Comparison of ENCODE assay signal across 15 cellular contexts in genomic region chr19:49871349-49871985, GRCh38. TPM values are rescaled to one million over a fixed set of nuclear protein-coding genes. Genes with fewer than 3 reads are reported as not detected.
DNase-seq lines count a peak whose midpoint lies in the region; ATAC-seq and TF ChIP-seq lines count a peak whose summit lies in the region.
"Had no signal": no experiment of that assay in that cellular context is flagged by ENCODE, and none has a peak within 500 bp of the region (broad histone marks: within the 10 kb centered on the region; RNA-seq: fewer than 3 reads in every experiment).

No MANE protein-coding gene starts in this region.

- peaks cover 2 to 9% of the 10 kb centered on the region in 2 donors for H3K36me3 ChIP-seq in neuronal stem cell (replicated peaks in 1 of 2; ENCODE audit: control insufficient read depth in 2 of 2, insufficient read depth in 2 of 2, low read length in 2 of 2)

- intact Hi-C loops in CD4-positive, alpha-beta T cell (cut with DNase I, micrococcal nuclease) = loop anchor here in 1 of 2 experiments (10.0 kb wide), 1 partner anchor 1237 kb away; the partner anchor contains the start of gene DBP

- H3K4me3 ChIP-seq in neuronal stem cell (ENCODE audit: low read length in 2 of 2) = no peak overlapping the region
- H3K4me3 ChIP-seq: left lung had no signal

- H3K79me1 ChIP-seq in neuronal stem cell (ENCODE audit: low read depth, low read length) = peaks cover 10% of the 10 kb centered on the region

- H4K91ac ChIP-seq in neuronal stem cell (ENCODE audit: low read depth, low read length, poor library complexity) = no peak overlapping the region

- peak overlapping the region; percentile 40 for H3K27ac Mint-ChIP-seq in CD4-positive, alpha-beta T cell
- H3K27ac Mint-ChIP-seq in HFFc6 = peak overlapping the region; percentile 72
- no peak overlapping the region for H3K27ac Mint-ChIP-seq in central memory CD8-positive, alpha-beta T cell (ENCODE audit: low read depth)
- H3K27ac Mint-ChIP-seq: activated naive CD8-positive, alpha-beta T cell treated with anti-CD3 and anti-CD28 coated beads for 36 hours had no signal

- no peak for TF ChIP-seq CTCF in CD4-positive, alpha-beta T cell (IDR thresholded peaks at IDR 0.05)
- TF ChIP-seq CTCF in HFFc6 (IDR thresholded peaks at IDR 0.05) = no peak

- H3K14ac ChIP-seq in neuronal stem cell (ENCODE audit: low read length) = no peak overlapping the region

- no peaks in the 10 kb centered on the region for H3K27me3 ChIP-seq in CD4-positive, alpha-beta T cell (ENCODE audit: control insufficient read depth, insufficient read depth, low read length)
- H3K27me3 ChIP-seq in neuronal stem cell (ENCODE audit: control insufficient read depth in 3 of 3, insufficient read depth in 3 of 3, low read depth in 1 of 3, low read length in 3 of 3) = no peaks in the 10 kb centered on the region
- H3K27me3 ChIP-seq: left lung had no signal

- no peak overlapping the region for H3K18ac ChIP-seq in neuronal stem cell (ENCODE audit: low read length)

- peaks cover 31% of the 10 kb centered on the region for H3K4me1 Mint-ChIP-seq in CD4-positive, alpha-beta T cell (ENCODE audit: low read depth)
- H3K4me1 Mint-ChIP-seq in HFFc6 (ENCODE audit: low read depth) = peaks cover 38% of the 10 kb centered on the region
- H3K4me1 Mint-ChIP-seq in central memory CD8-positive, alpha-beta T cell = peaks cover 40% of the 10 kb centered on the region

- ATAC-seq in CD4-positive, alpha-beta T cell (ENCODE audit: poor library complexity) = no peak
- no peak for ATAC-seq in central memory CD8-positive, alpha-beta T cell (replicated peaks; ENCODE audit: extremely low read depth, poor library complexity, severe bottlenecking)
- ATAC-seq in GM19455 (IDR thresholded peaks at IDR 0.05; ENCODE audit: unreplicated experiment) = no peak
- no peak for ATAC-seq in HG02970 (IDR thresholded peaks at IDR 0.05; ENCODE audit: low FRiP score, unreplicated experiment)
- ATAC-seq: left lung had no signal

- no peak overlapping the region for H3K4me2 ChIP-seq in neuronal stem cell (ENCODE audit: insufficient read depth, low read length, poor library complexity, severe bottlenecking)

- no peaks in the 10 kb centered on the region for H3K27me3 Mint-ChIP-seq in CD4-positive, alpha-beta T cell
- H3K27me3 Mint-ChIP-seq in HFFc6 (ENCODE audit: insufficient read depth) = peaks cover 6% of the 10 kb centered on the region
- no peaks in the 10 kb centered on the region for H3K27me3 Mint-ChIP-seq in central memory CD8-positive, alpha-beta T cell
- H3K27me3 Mint-ChIP-seq: activated naive CD8-positive, alpha-beta T cell treated with anti-CD3 and anti-CD28 coated beads for 36 hours had no signal

- H3K4me1 ChIP-seq in neuronal stem cell (ENCODE audit: control insufficient read depth in 2 of 2, insufficient read depth in 1 of 2, low read depth in 1 of 2, low read length in 2 of 2) = peaks cover 15 to 16% of the 10 kb centered on the region in 2 donors

- H3K27ac ChIP-seq in CD4-positive, alpha-beta T cell (ENCODE audit: low read depth, low read length) = no peak overlapping the region
- no peak overlapping the region for H3K27ac ChIP-seq in neuronal stem cell (replicated peaks; ENCODE audit: low read length)
- H3K27ac ChIP-seq: left lung had no signal

- peak overlapping the region; percentile 60 for H2BK15ac ChIP-seq in neuronal stem cell (ENCODE audit: low read length)

- H3K9ac ChIP-seq in neuronal stem cell (ENCODE audit: low read depth, low read length, poor library complexity) = peak overlapping the region; percentile 13
- H3K9ac ChIP-seq: SK-N-SH had no signal

- CTCF ChIA-PET in CD4-positive, alpha-beta T cell (lab: Charles Lee) = no interaction called here

- WGBS in neuronal stem cell (ENCODE audit: extremely low coverage in 2 of 2, insufficient read length in 2 of 2, insufficient replicate concordance in 1 of 2), 2 donors = no CpG with 5 or more reads among the region's 17 CpGs

- H2AK5ac ChIP-seq in neuronal stem cell (ENCODE audit: low read depth, low read length) = peak overlapping the region; percentile 99

- no peaks in the 10 kb centered on the region for H3K9me3 ChIP-seq in CD4-positive, alpha-beta T cell (ENCODE audit: control insufficient read depth, low read length)
- H3K9me3 ChIP-seq in neuronal stem cell (replicated peaks in 1 of 2; ENCODE audit: control insufficient read depth in 2 of 2, insufficient read depth in 1 of 2, low read depth in 1 of 2, low read length in 2 of 2) = no peaks in the 10 kb centered on the region
- H3K9me3 ChIP-seq: left lung, SK-N-SH had no signal

- H3K4me3 Mint-ChIP-seq in CD4-positive, alpha-beta T cell = peak overlapping the region; percentile 78
- no peak overlapping the region for H3K4me3 Mint-ChIP-seq in HFFc6
- peak overlapping the region; percentile 13 for H3K4me3 Mint-ChIP-seq in central memory CD8-positive, alpha-beta T cell
- H3K4me3 Mint-ChIP-seq: activated naive CD8-positive, alpha-beta T cell treated with anti-CD3 and anti-CD28 coated beads for 36 hours; CD14-positive monocyte had no signal

- H3K9me3 Mint-ChIP-seq in CD4-positive, alpha-beta T cell = no peaks in the 10 kb centered on the region
- H3K9me3 Mint-ChIP-seq in HFFc6 = no peaks in the 10 kb centered on the region
- H3K9me3 Mint-ChIP-seq in central memory CD8-positive, alpha-beta T cell = no peaks in the 10 kb centered on the region
- H3K9me3 Mint-ChIP-seq: activated naive CD8-positive, alpha-beta T cell treated with anti-CD3 and anti-CD28 coated beads for 36 hours; CD14-positive monocyte had no signal

- no peak overlapping the region for H2AFZ ChIP-seq in neuronal stem cell (ENCODE audit: low read length)

- H3K36me3 Mint-ChIP-seq in CD4-positive, alpha-beta T cell (ENCODE audit: low read depth) = peaks cover 7% of the 10 kb centered on the region
- H3K36me3 Mint-ChIP-seq in HFFc6 (ENCODE audit: low read depth) = peaks cover 10% of the 10 kb centered on the region
- peaks cover 19% of the 10 kb centered on the region for H3K36me3 Mint-ChIP-seq in central memory CD8-positive, alpha-beta T cell (ENCODE audit: insufficient read depth)
- H3K36me3 Mint-ChIP-seq: activated naive CD8-positive, alpha-beta T cell treated with anti-CD3 and anti-CD28 coated beads for 36 hours had no signal

- no peak overlapping the region for H4K8ac ChIP-seq in neuronal stem cell (ENCODE audit: low read depth, low read length)

- no peak overlapping the region for H3K4ac ChIP-seq in neuronal stem cell (ENCODE audit: low read length)

- no peak overlapping the region for H2BK5ac ChIP-seq in neuronal stem cell (ENCODE audit: low read length)

- H2BK12ac ChIP-seq in neuronal stem cell (ENCODE audit: low read length) = no peak overlapping the region

- POLR2A ChIA-PET in CD4-positive, alpha-beta T cell (lab: Charles Lee) = no interaction called here

- H3K23ac ChIP-seq in neuronal stem cell (ENCODE audit: low read depth, low read length, poor library complexity) = no peak overlapping the region

- H2BK120ac ChIP-seq in neuronal stem cell (ENCODE audit: low read depth, low read length) = no peak overlapping the region

- no peak for DNase-seq in CD4-positive, alpha-beta T cell
- DNase-seq in HFFc6 (no peak), neuronal stem cell (ENCODE audit: low spot score) (no peak), NCI-H82 treated with DMSO at 0.1 percent for 48 hours (lab: John Stamatoyannopoulos, UW; ENCODE audit: unreplicated experiment) (no peak)
- DNase-seq in central memory CD8-positive, alpha-beta T cell (ENCODE audit: low spot score in 2 of 2) = no peak
- DNase-seq: activated naive CD8-positive, alpha-beta T cell treated with anti-CD3 and anti-CD28 coated beads for 36 hours; central memory CD4-positive, alpha-beta T cell; foreskin melanocyte; Kasumi-1; NCI-H1417; SK-N-SH had no signal

RNA-seq across cellular contexts. Expression of gene PNKP, which starts 4.1 kb away (rescaled TPM):
- 10 to 100 TPM; 96.1 to 98.1 TPM for total RNA-seq in CD4-positive, alpha-beta T cell
- total RNA-seq in HFFc6 (2021; fragmentation: NEBNext Ultra II Directional; extraction: Animal tissue kit (Norgen Biotek cat#: 25700)) = 10 to 100 TPM; 39.7 to 48.7 (median 47.2) TPM
- 56.3 TPM for polyA plus RNA-seq in neuronal stem cell (2013, experiment 1 of 2)
- 62.9 TPM for polyA plus RNA-seq in neuronal stem cell (2013, experiment 2 of 2)

RNA-seq across cellular contexts. Expression of gene AKT1S1, which starts 5.7 kb away (rescaled TPM):
- 10 to 100 TPM; 15.1 to 15.8 TPM for total RNA-seq in CD4-positive, alpha-beta T cell
- total RNA-seq in HFFc6 (2021; fragmentation: NEBNext Ultra II Directional; extraction: Animal tissue kit (Norgen Biotek cat#: 25700)) = 100 to 1,000 TPM in 5 of 6 experiments, 10 to 100 TPM in 1; 98.5 to 128 (median 104) TPM
- polyA plus RNA-seq in neuronal stem cell (2013, experiment 1 of 2) = 45.3 TPM
- polyA plus RNA-seq in neuronal stem cell (2013, experiment 2 of 2) = 42.9 TPM

RNA-seq across cellular contexts. Expression of gene TBC1D17, which starts 6.0 kb away (rescaled TPM):
- 10 to 100 TPM; 35.5 to 35.8 TPM for total RNA-seq in CD4-positive, alpha-beta T cell
- 10 to 100 TPM; 42.8 to 53.3 (median 46.8) TPM for total RNA-seq in HFFc6 (2021; fragmentation: NEBNext Ultra II Directional; extraction: Animal tissue kit (Norgen Biotek cat#: 25700))
- 29.5 TPM for polyA plus RNA-seq in neuronal stem cell (2013, experiment 1 of 2)
- 29.9 TPM for polyA plus RNA-seq in neuronal stem cell (2013, experiment 2 of 2)

RNA-seq across cellular contexts. Expression of gene PTOV1, which starts 20.5 kb away (rescaled TPM):
- total RNA-seq in CD4-positive, alpha-beta T cell = 100 to 1,000 TPM; 127 to 134 TPM
- 100 to 1,000 TPM; 157 to 176 (median 162) TPM for total RNA-seq in HFFc6 (2021; fragmentation: NEBNext Ultra II Directional; extraction: Animal tissue kit (Norgen Biotek cat#: 25700))
- 316 TPM for polyA plus RNA-seq in neuronal stem cell (2013, experiment 1 of 2)
- 321 TPM for polyA plus RNA-seq in neuronal stem cell (2013, experiment 2 of 2)

RNA-seq across cellular contexts. Expression of gene IL4I1, which starts 25.2 kb away (rescaled TPM):
- 1 to 10 TPM; 4.7 to 5.4 TPM for total RNA-seq in CD4-positive, alpha-beta T cell
- total RNA-seq in HFFc6 (2021; fragmentation: NEBNext Ultra II Directional; extraction: Animal tissue kit (Norgen Biotek cat#: 25700)) = under 1 TPM in 5 of 6 experiments, not detected in 1; 0.24 to 0.48 (median 0.41) TPM
- polyA plus RNA-seq in neuronal stem cell (2013, experiment 1 of 2) = 0.28 TPM
- polyA plus RNA-seq in neuronal stem cell (2013, experiment 2 of 2) = 0.26 TPM

Comparison
In these comparisons a context has a peak if more than half of its experiments do, and no peak if none do; other contexts are left out.
1. RNA of gene AKT1S1, which starts 5.7 kb away (total RNA-seq): 98.5 to 128 TPM in HFFc6; 15.1 to 15.8 TPM in CD4-positive, alpha-beta T cell; every median in the first group is over 4 times any median in the second.